Comparison of ENCODE assay signal across 11 cellular contexts in genomic region chr3:141529256-141530132, GRCh38. TPM values are rescaled to one million over a fixed set of nuclear protein-coding genes. Genes with fewer than 3 reads are reported as not detected.
A peak's percentile ranks its signal among the peaks of the same experiment; 100 is the strongest.
DNase-seq lines count a peak whose midpoint lies in the region; ATAC-seq, FAIRE-seq and TF ChIP-seq lines count a peak whose summit lies in the region.
"Had no signal": no experiment of that assay in that cellular context is flagged by ENCODE, and none has a peak within 500 bp of the region (broad histone marks: within the 10 kb centered on the region; RNA-seq: fewer than 3 reads in every experiment).

No MANE protein-coding gene starts in this region.

- H3K4me1 Mint-ChIP-seq in T-helper 17 cell: peaks cover 36% of the 10 kb centered on the region

- no peaks in the 10 kb centered on the region for H3K36me3 Mint-ChIP-seq in T-helper 17 cell (ENCODE audit: low read depth)

- TF ChIP-seq POLR2A in esophagus squamous epithelium (IDR thresholded peaks at IDR 0.05): no peak

- FAIRE-seq in GM19239 (lab: Jason Lieb, UNC) (peak; percentile 74), small intestine (lab: Jason Lieb, UNC) (peak; percentile 19)

- H3K27ac Mint-ChIP-seq in T-helper 17 cell: peak overlapping the region; percentile 92

- H3K4me3 Mint-ChIP-seq in T-helper 17 cell: peak overlapping the region; percentile 85
- H3K4me3 Mint-ChIP-seq: neural progenitor cell had no signal

- DNase-seq in GM19239 (ENCODE audit: insufficient read length, low spot score) (no peak), T-helper 17 cell (no peak), esophagus squamous epithelium (lab: John Stamatoyannopoulos, UW) (no peak), small intestine (no peak), SK-N-DZ (ENCODE audit: low spot score) (no peak), sciatic nerve (ENCODE audit: low spot score) (no peak), NCI-H2227 treated with DMSO at 0.1 percent for 48 hours (lab: John Stamatoyannopoulos, UW) (no peak)
- DNase-seq: head of caudate nucleus, NCI-H1436 had no signal

- peak overlapping the region in 3 of 4 donors; percentile 23 to 53 (median 29) for H3K27ac ChIP-seq in esophagus squamous epithelium
- no peak overlapping the region for H3K27ac ChIP-seq in small intestine (ENCODE audit: low read depth in 1 of 2, low read length in 1 of 2)
- H3K27ac ChIP-seq: neural progenitor cell had no signal

- no peaks in the 10 kb centered on the region for H3K27me3 ChIP-seq in esophagus squamous epithelium
- H3K27me3 ChIP-seq in small intestine (ENCODE audit: control insufficient read depth in 2 of 2, insufficient read depth in 2 of 2, low read length in 2 of 2): no peaks in the 10 kb centered on the region
- H3K27me3 ChIP-seq: neural progenitor cell had no signal

- H3K36me3 ChIP-seq in esophagus squamous epithelium: peaks cover 0 to 3% (median 0%) of the 10 kb centered on the region in 3 donors
- peaks cover 0 to 2% of the 10 kb centered on the region in 2 donors for H3K36me3 ChIP-seq in small intestine (ENCODE audit: control insufficient read depth in 2 of 2, insufficient read depth in 2 of 2, low read length in 2 of 2)

- H3K4me3 ChIP-seq in esophagus squamous epithelium (no peak overlapping the region), small intestine (ENCODE audit: low read depth in 1 of 2, low read length in 2 of 2) (no peak overlapping the region)
- H3K4me3 ChIP-seq: neural progenitor cell had no signal

- H3K4me1 ChIP-seq in esophagus squamous epithelium (peaks cover 0 to 28% (median 12%) of the 10 kb centered on the region in 3 donors), small intestine (ENCODE audit: control insufficient read depth in 2 of 2, insufficient read depth in 1 of 2, low read depth in 1 of 2, low read length in 1 of 2) (no peaks in the 10 kb centered on the region)
- H3K4me1 ChIP-seq: neural progenitor cell had no signal

- intact Hi-C loops in esophagus squamous epithelium (cut with DNase I): no loop called here
- intact Hi-C loops in sciatic nerve (cut with DNase I): no loop called here

- peak; percentile 68 for ATAC-seq in T-helper 17 cell
- no peak for ATAC-seq in sciatic nerve
- ATAC-seq: HCT116 had no signal

- WGBS in esophagus squamous epithelium, 2 donors: 69 to 86% methylated on average over 1 of the region's 1 CpG
- 88 to 97% (median 91%) methylated on average over 1 of the region's 1 CpG for WGBS in small intestine, 3 donors

- no peaks in the 10 kb centered on the region for H3K27me3 Mint-ChIP-seq in T-helper 17 cell

- H3K9me3 ChIP-seq in T-helper 17 cell (ENCODE audit: control insufficient read depth, low read length, poor library complexity, severe bottlenecking) (no peaks in the 10 kb centered on the region), esophagus squamous epithelium (no peaks in the 10 kb centered on the region), small intestine (ENCODE audit: control insufficient read depth, low read depth) (no peaks in the 10 kb centered on the region)

- TF ChIP-seq CTCF in esophagus squamous epithelium (IDR thresholded peaks at IDR 0.05): no peak

RNA-seq across cellular contexts. Expression of gene RASA2, which starts 42.7 kb away (rescaled TPM):
- 10 to 100 TPM; 56.7 to 57.9 TPM for total RNA-seq in T-helper 17 cell
- total RNA-seq in esophagus squamous epithelium: 10 to 100 TPM; 12.6 to 24.6 (median 19.4) TPM
- 1 to 10 TPM; 3.8 to 4.9 (median 3.9) TPM for polyA plus RNA-seq in small intestine
- 5.5 and 8.6 TPM in 2 replicates for polyA plus RNA-seq in SK-N-DZ (2014; cell fraction: cytosol; rRNA removed)
- 15.5 and 16.1 TPM in 2 replicates for polyA plus RNA-seq in SK-N-DZ (2014; cell fraction: nucleus; rRNA removed)
- 49.3 TPM for total RNA-seq in sciatic nerve

Comparison
In these comparisons a context has a peak if more than half of its experiments do, and no peak if none do; other contexts are left out.
1. H3K27ac ChIP-seq: peak in esophagus squamous epithelium (3 of 4); none in small intestine (0 of 2).